In genomic region chr17:81029859-81030258, GRCh38 we compare ENCODE assay signal across 2 cellular contexts.
TF ChIP-seq lines count a peak whose summit lies in the region.

No MANE protein-coding gene starts in this region.

TF ChIP-seq in IMR-90, 13 proteins besides CTCF, POLR2A, EP300 and RAD21 (continued from another document):
- no peak for TF ChIP-seq CEBPB (IDR thresholded peaks at IDR 0.05; ENCODE audit: low read depth, low read length)
- no peak for TF ChIP-seq BHLHE40 (IDR thresholded peaks at IDR 0.05; ENCODE audit: low read depth, low read length)
- TF ChIP-seq MAZ (IDR thresholded peaks at IDR 0.05; ENCODE audit: borderline replicate concordance, low read depth, low read length), result no peak
- no peak for TF ChIP-seq RFX5 (IDR thresholded peaks at IDR 0.05; ENCODE audit: low read depth, low read length)
- no peak for TF ChIP-seq FOS (IDR thresholded peaks at IDR 0.05; ENCODE audit: low read depth, low read length)
- TF ChIP-seq SMC3 (IDR thresholded peaks at IDR 0.05; ENCODE audit: low read depth, low read length), result no peak
TF ChIP-seq in IMR-90: peak in this region for 0.

TF ChIP-seq in GM23338, 12 proteins besides CTCF, POLR2A, EP300 and RAD21 (continued from another document):
- TF ChIP-seq REST (IDR thresholded peaks at IDR 0.05; ENCODE audit: unreplicated experiment) (no peak), JUNB (IDR thresholded peaks at IDR 0.05; ENCODE audit: unreplicated experiment) (no peak)
